ENCODE assay signal across 16 cellular contexts in the genomic region with DNA sequence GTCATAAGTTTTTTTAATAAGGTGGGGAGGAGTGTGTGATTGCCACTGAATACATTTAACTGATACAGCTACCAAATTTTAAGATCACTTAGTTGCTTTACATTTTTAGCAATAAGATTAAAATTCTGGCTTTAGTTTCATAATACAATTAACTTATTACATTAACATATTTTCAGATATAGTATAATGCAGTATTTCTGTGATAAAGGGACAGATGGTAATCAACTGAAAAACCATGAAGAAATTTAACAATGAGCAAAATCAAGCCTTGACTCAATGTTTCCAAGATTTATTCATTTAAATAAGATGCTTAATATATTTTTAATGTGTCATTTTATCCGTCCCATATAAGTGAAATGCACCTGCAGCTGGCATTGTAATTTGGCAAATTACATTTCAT. TPM values are rescaled to one million over a fixed set of nuclear protein-coding genes. Genes with fewer than 3 reads are reported as not detected.
DNase-seq lines count a peak whose midpoint lies in the region; ATAC-seq and TF ChIP-seq lines count a peak whose summit lies in the region.
"Had no signal": no experiment of that assay in that cellular context is flagged by ENCODE, and none has a peak within 500 bp of the region (broad histone marks: within the 10 kb centered on the region; RNA-seq: fewer than 3 reads in every experiment).

No MANE protein-coding gene starts in this region.

- H3K27me3 ChIP-seq in SU-DHL-6 (ENCODE audit: low read length): no peaks in the 10 kb centered on the region

- H3K4me3 ChIP-seq in SU-DHL-6 (ENCODE audit: insufficient read depth, low read length, poor library complexity, severe bottlenecking): no peak overlapping the region

- peak overlapping the region; percentile 25 for H3K4me2 ChIP-seq in SU-DHL-6 (ENCODE audit: low read depth, low read length, poor library complexity, severe bottlenecking)

- peaks cover 27% of the 10 kb centered on the region for H3K36me3 ChIP-seq in SU-DHL-6 (ENCODE audit: low read length)

- H3K9ac ChIP-seq in SU-DHL-6 (ENCODE audit: low read length): no peak overlapping the region

- no peaks in the 10 kb centered on the region for H3K9me3 ChIP-seq in SU-DHL-6 (ENCODE audit: insufficient read depth, low read length)

- no peak for TF ChIP-seq CTCF in SU-DHL-6 (IDR thresholded peaks at IDR 0.05; ENCODE audit: insufficient read depth, low read length, poor library complexity, severe bottlenecking)
- no peak for TF ChIP-seq CTCF in brain (conservative IDR thresholded peaks at IDR 0.05)

- H3K36me3 Mint-ChIP-seq in stimulated activated naive CD8-positive, alpha-beta T cell treated with anti-CD3 and anti-CD28 coated beads, Interleukin-15, Interleukin-2, amounts not matched to agents 100 ng/mL and 50 ng/mL, for 24 hours (ENCODE audit: low read depth): peaks cover 72% of the 10 kb centered on the region
- H3K36me3 Mint-ChIP-seq in brain: peaks cover 67% of the 10 kb centered on the region

- H3K4me1 Mint-ChIP-seq in stimulated activated naive CD8-positive, alpha-beta T cell treated with anti-CD3 and anti-CD28 coated beads, Interleukin-15, Interleukin-2, amounts not matched to agents 100 ng/mL and 50 ng/mL, for 24 hours (ENCODE audit: low read depth): peaks cover 69% of the 10 kb centered on the region
- peaks cover 71% of the 10 kb centered on the region for H3K4me1 Mint-ChIP-seq in brain

- H4K20me1 ChIP-seq in SU-DHL-6 (ENCODE audit: low read depth, low read length): peaks cover 38% of the 10 kb centered on the region

- no peak for DNase-seq in stimulated activated naive CD8-positive, alpha-beta T cell treated with anti-CD3 and anti-CD28 coated beads, Interleukin-15, Interleukin-2, amounts not matched to agents 100 U/mL and 50 U/mL, for 24 hours
- DNase-seq in NCI-H2171 (lab: John Stamatoyannopoulos, UW): no peak
- DNase-seq: activated CD4-positive, alpha-beta T cell treated with anti-CD3 and anti-CD28 coated beads for 48 hours; activated effector memory CD4-positive, alpha-beta T cell treated with Interleukin-2 at 50 U/mL for 16 hours; AML-193; Karpas-422; NCI-H1105 treated with DMSO at 0.1 percent for 48 hours; NCI-H2107; PC-3; stimulated activated CD4-positive, alpha-beta T cell treated with anti-CD3 and anti-CD28 coated beads, Interleukin-2, amount 100 ng/mL, for 48 hours; substantia nigra had no signal

- no peak for ATAC-seq in stimulated activated naive CD8-positive, alpha-beta T cell treated with anti-CD3 and anti-CD28 coated beads, Interleukin-15, Interleukin-2, amounts not matched to agents 100 U/mL and 50 U/mL, for 24 hours
- ATAC-seq in GM21367 (IDR thresholded peaks at IDR 0.05; ENCODE audit: unreplicated experiment) (no peak), esophagus mucosa (no peak)
- ATAC-seq: PC-3 had no signal

- H3K4me3 Mint-ChIP-seq in stimulated activated naive CD8-positive, alpha-beta T cell treated with anti-CD3 and anti-CD28 coated beads, Interleukin-15, Interleukin-2, amounts not matched to agents 100 ng/mL and 50 ng/mL, for 24 hours: peak overlapping the region; percentile 99
- peak overlapping the region; percentile 56 to 84 (median 66) for H3K4me3 Mint-ChIP-seq in brain

- 0 out of 2 replicates have a peak, but pooled peaks cover 15% of the 10 kb centered on the region for H3F3A ChIP-seq in SU-DHL-6 (ENCODE audit: insufficient read depth)

- H3K27ac ChIP-seq in SU-DHL-6 (ENCODE audit: low read depth, low read length): no peak overlapping the region

- H2AFZ ChIP-seq in SU-DHL-6 (ENCODE audit: low read depth, low read length, severe bottlenecking): no peak overlapping the region

- H3K79me2 ChIP-seq in SU-DHL-6 (ENCODE audit: insufficient read depth, low read length): peaks cover 90% of the 10 kb centered on the region

- H3K9me3 Mint-ChIP-seq in stimulated activated naive CD8-positive, alpha-beta T cell treated with anti-CD3 and anti-CD28 coated beads, Interleukin-15, Interleukin-2, amounts not matched to agents 100 ng/mL and 50 ng/mL, for 24 hours: no peaks in the 10 kb centered on the region
- peaks cover 0 to 4% (median 0%) of the 10 kb centered on the region in 5 experiments for H3K9me3 Mint-ChIP-seq in brain

- H3K27ac Mint-ChIP-seq in stimulated activated naive CD8-positive, alpha-beta T cell treated with anti-CD3 and anti-CD28 coated beads, Interleukin-15, Interleukin-2, amounts not matched to agents 100 ng/mL and 50 ng/mL, for 24 hours: peak overlapping the region; percentile 90
- H3K27ac Mint-ChIP-seq in brain: no peak overlapping the region

- no peaks in the 10 kb centered on the region for H3K9me2 ChIP-seq in SU-DHL-6 (replicated peaks; ENCODE audit: insufficient read depth, low read length)

- H3K27me3 Mint-ChIP-seq in stimulated activated naive CD8-positive, alpha-beta T cell treated with anti-CD3 and anti-CD28 coated beads, Interleukin-15, Interleukin-2, amounts not matched to agents 100 ng/mL and 50 ng/mL, for 24 hours: no peaks in the 10 kb centered on the region
- peaks cover 10% of the 10 kb centered on the region for H3K27me3 Mint-ChIP-seq in brain

RNA-seq across cellular contexts. Expression of gene TOMM20, which starts 4.0 kb away (rescaled TPM):
- polyA plus RNA-seq in brain (ENCODE audit: insufficient read depth, low read depth, low replicate concordance): 94.4 TPM
- total RNA-seq in esophagus mucosa: 102 TPM

RNA-seq across cellular contexts. Expression of gene RBM34, which starts 36.4 kb away (rescaled TPM):
- polyA plus RNA-seq in brain (ENCODE audit: insufficient read depth, low read depth, low replicate concordance): 47.3 TPM
- total RNA-seq in esophagus mucosa: 63.7 TPM
